In genomic region chr4:7956306-7957112, GRCh38 we compare ENCODE assay signal across 1 cellular context.
TF ChIP-seq lines count a peak whose summit lies in the region.

No MANE protein-coding gene starts in this region.

TF ChIP-seq in A549, 52 proteins besides CTCF, POLR2A, EP300 and RAD21 (continued from another document):
- no peak for TF ChIP-seq HOXB13 (CRISPR knock-in tag; IDR thresholded peaks at IDR 0.05; ENCODE audit: low read depth)
- no peak for TF ChIP-seq USF2 (IDR thresholded peaks at IDR 0.05)
- no peak for TF ChIP-seq NR3C1 (IDR thresholded peaks at IDR 0.05)
